8 cellular contexts compared by ENCODE assay signal in the genomic region with DNA sequence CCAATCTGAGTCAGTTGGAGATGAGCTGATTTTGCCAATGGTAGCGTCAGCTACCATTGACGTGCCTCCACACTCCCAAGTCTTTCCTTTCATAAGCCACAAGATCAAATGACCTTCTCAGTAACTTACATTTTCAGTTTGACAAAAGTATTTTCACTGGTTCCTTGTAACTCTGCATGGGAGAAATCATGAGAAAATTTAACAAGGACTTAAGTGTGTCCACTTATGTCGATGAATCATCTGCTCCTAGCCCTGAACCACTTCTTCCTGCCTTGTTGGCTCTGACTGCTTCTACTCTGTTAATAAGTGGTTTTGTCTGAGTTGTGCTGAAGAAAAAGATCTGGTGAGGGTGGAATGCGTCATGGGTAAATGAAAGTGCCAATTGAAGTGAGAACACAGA.
A peak's percentile ranks its signal among the peaks of the same experiment; 100 is the strongest.
DNase-seq lines count a peak whose midpoint lies in the region; ATAC-seq and TF ChIP-seq lines count a peak whose summit lies in the region.

No MANE protein-coding gene starts in this region.

- H3K9me3 ChIP-seq in neuronal stem cell (replicated peaks in 1 of 2; ENCODE audit: control insufficient read depth in 2 of 2, insufficient read depth in 1 of 2, low read depth in 1 of 2, low read length in 2 of 2) (no peaks in the 10 kb centered on the region), tibial nerve (no peaks in the 10 kb centered on the region)

- no peak overlapping the region for H2AFZ ChIP-seq in neuronal stem cell (ENCODE audit: low read length)

- no peak for TF ChIP-seq CTCF in fibroblast of mammary gland (conservative IDR thresholded peaks at IDR 0.05; ENCODE audit: control insufficient read depth, insufficient read depth, low read depth, low read length)
- TF ChIP-seq CTCF in tibial nerve (IDR thresholded peaks at IDR 0.05): no peak

- no peak overlapping the region for H3K23ac ChIP-seq in neuronal stem cell (ENCODE audit: low read depth, low read length, poor library complexity)

- H3K4ac ChIP-seq in neuronal stem cell (ENCODE audit: low read length): no peak overlapping the region

- H2BK15ac ChIP-seq in neuronal stem cell (ENCODE audit: low read length): no peak overlapping the region

- H3K18ac ChIP-seq in neuronal stem cell (ENCODE audit: low read length): no peak overlapping the region

- no peak overlapping the region for H2BK5ac ChIP-seq in neuronal stem cell (ENCODE audit: low read length)

- H3K4me1 ChIP-seq in neuronal stem cell (ENCODE audit: control insufficient read depth in 2 of 2, insufficient read depth in 1 of 2, low read depth in 1 of 2, low read length in 2 of 2) (no peaks in the 10 kb centered on the region), tibial nerve (peaks cover 0 to 19% (median 0%) of the 10 kb centered on the region in 4 donors)

- no peaks in the 10 kb centered on the region for H3K79me1 ChIP-seq in neuronal stem cell (ENCODE audit: low read depth, low read length)

- no CpG with 5 or more reads among the region's 4 CpGs for WGBS in neuronal stem cell (ENCODE audit: extremely low coverage in 2 of 2, insufficient read length in 2 of 2, insufficient replicate concordance in 1 of 2), 2 donors
- WGBS in tibial nerve, 2 donors: 57 to 64% methylated on average over 4 of the region's 4 CpGs

- no peak for TF ChIP-seq POLR2A in tibial nerve (IDR thresholded peaks at IDR 0.05)

- H2BK12ac ChIP-seq in neuronal stem cell (ENCODE audit: low read length): no peak overlapping the region

- H2BK120ac ChIP-seq in neuronal stem cell (ENCODE audit: low read depth, low read length): no peak overlapping the region

- peak; percentile 89 for DNase-seq in AG08395 (ENCODE audit: low spot score)
- peak; percentile 98 for DNase-seq in HT1080 (ENCODE audit: low read depth)
- peak; percentile 90 for DNase-seq in fibroblast of mammary gland (ENCODE audit: low read depth)
- no peak for DNase-seq in NCI-H1694 (lab: John Stamatoyannopoulos, UW)
- no peak for DNase-seq in neuronal stem cell (ENCODE audit: low spot score)
- DNase-seq in tibial nerve (ENCODE audit: low spot score in 2 of 2): no peak
- no peak for DNase-seq in NCI-H2171 treated with DMSO at 0.1 percent for 48 hours (lab: John Stamatoyannopoulos, UW)

- peak; percentile 71 for ATAC-seq in GM19351 (IDR thresholded peaks at IDR 0.05; ENCODE audit: unreplicated experiment)

- no peak for TF ChIP-seq EP300 in tibial nerve (IDR thresholded peaks at IDR 0.05)

- H3K36me3 ChIP-seq in neuronal stem cell (replicated peaks in 1 of 2; ENCODE audit: control insufficient read depth in 2 of 2, insufficient read depth in 2 of 2, low read length in 2 of 2): no peaks in the 10 kb centered on the region
- H3K36me3 ChIP-seq in tibial nerve: no peaks in the 10 kb centered on the region

- H3K27me3 ChIP-seq in neuronal stem cell (ENCODE audit: control insufficient read depth in 3 of 3, insufficient read depth in 3 of 3, low read depth in 1 of 3, low read length in 3 of 3) (no peaks in the 10 kb centered on the region), tibial nerve (no peaks in the 10 kb centered on the region)

- H4K8ac ChIP-seq in neuronal stem cell (ENCODE audit: low read depth, low read length): no peak overlapping the region

- no peak overlapping the region for H4K91ac ChIP-seq in neuronal stem cell (ENCODE audit: low read depth, low read length, poor library complexity)

- H3K4me2 ChIP-seq in neuronal stem cell (ENCODE audit: insufficient read depth, low read length, poor library complexity, severe bottlenecking): no peak overlapping the region

- no peak overlapping the region for H2AK5ac ChIP-seq in neuronal stem cell (ENCODE audit: low read depth, low read length)

- H3K27ac ChIP-seq in neuronal stem cell (replicated peaks; ENCODE audit: low read length) (no peak overlapping the region), tibial nerve (peak overlapping the region in 1 of 4 donors; percentile 46)

- H3K4me3 ChIP-seq in fibroblast of mammary gland (ENCODE audit: control insufficient read depth, low read depth, low read length): no peak overlapping the region
- no peak overlapping the region for H3K4me3 ChIP-seq in neuronal stem cell (ENCODE audit: low read length in 2 of 2)
- H3K4me3 ChIP-seq in tibial nerve: no peak overlapping the region

- no peak overlapping the region for H3K9ac ChIP-seq in neuronal stem cell (ENCODE audit: low read depth, low read length, poor library complexity)

- no peak overlapping the region for H3K14ac ChIP-seq in neuronal stem cell (ENCODE audit: low read length)

Comparison
In these comparisons a context has a peak if more than half of its experiments do, and no peak if none do; other contexts are left out.
1. DNase-seq: peak in AG08395 (single experiment), HT1080 (single experiment) and fibroblast of mammary gland (single experiment); none in NCI-H1694 (single experiment), neuronal stem cell (single experiment), tibial nerve (0 of 2) and NCI-H2171 treated with DMSO at 0.1 percent for 48 hours (single experiment).